In the genomic region with DNA sequence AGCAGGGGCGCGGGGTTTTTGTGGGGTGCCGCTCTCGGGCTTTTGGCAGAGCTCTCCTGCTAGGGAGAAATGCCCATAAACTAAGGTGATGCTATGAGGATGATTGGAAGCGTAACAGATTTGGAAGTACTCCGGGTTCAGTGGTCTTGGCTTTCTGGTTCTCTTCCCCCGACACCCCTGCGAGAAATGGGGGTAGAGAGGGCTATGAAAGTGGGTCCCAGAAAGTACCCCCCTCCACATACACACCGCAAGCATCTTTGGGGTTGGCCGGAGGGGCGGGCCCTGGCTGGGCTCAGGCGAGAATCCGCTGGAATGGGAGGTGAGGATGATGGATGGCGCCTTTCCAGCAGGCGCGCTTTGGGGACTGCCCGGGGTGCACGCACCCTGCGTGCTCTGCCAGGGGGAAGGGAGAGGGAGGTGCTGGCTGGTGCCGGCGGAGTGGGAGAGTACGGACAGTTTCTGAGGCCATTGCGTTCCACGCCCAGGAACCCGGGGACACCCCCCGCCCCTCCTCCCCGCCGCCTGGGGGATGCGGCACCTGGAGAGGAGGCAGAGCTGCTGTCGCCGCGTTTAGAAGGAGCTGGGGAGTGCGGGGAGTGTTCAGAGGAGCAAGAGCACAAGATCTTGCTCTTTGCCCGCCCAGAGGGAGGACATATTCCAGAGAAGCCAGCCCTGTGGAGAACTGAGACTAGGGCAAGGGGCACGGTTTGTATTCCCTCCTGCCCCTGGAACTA, we compare ENCODE assay signal across 8 cellular contexts. TPM values are rescaled to one million over a fixed set of nuclear protein-coding genes. Genes with fewer than 3 reads are reported as not detected.
DNase-seq lines count a peak whose midpoint lies in the region; ATAC-seq and TF ChIP-seq lines count a peak whose summit lies in the region.

No MANE protein-coding gene starts in this region.

- no peak overlapping the region for H2AFZ ChIP-seq in SK-N-SH (ENCODE audit: low read depth)

- H3K4me3 ChIP-seq in SK-N-SH (ENCODE audit: low read depth in 2 of 2, low read length in 1 of 2): no peak overlapping the region
- peak overlapping the region; percentile 87 for H3K4me3 ChIP-seq in iPS DF 6.9 (ENCODE audit: low read length)

- no peaks in the 10 kb centered on the region for H4K20me1 ChIP-seq in SK-N-SH (ENCODE audit: insufficient read depth)

- H3K36me3 ChIP-seq in SK-N-SH (replicated peaks in 1 of 2; ENCODE audit: control insufficient read depth in 1 of 2, insufficient read depth in 2 of 2, low read length in 1 of 2) (no peaks in the 10 kb centered on the region), iPS DF 6.9 (ENCODE audit: control insufficient read depth, insufficient read depth, low read length) (no peaks in the 10 kb centered on the region)

- no peaks in the 10 kb centered on the region for H3K36me3 Mint-ChIP-seq in activated naive CD8-positive, alpha-beta T cell treated with anti-CD3 and anti-CD28 coated beads, Interleukin-2, amount 10 ng/mL, durations not matched to agents 7 days and 5 days

- peaks cover 34% of the 10 kb centered on the region for H3K4me1 Mint-ChIP-seq in activated naive CD8-positive, alpha-beta T cell treated with anti-CD3 and anti-CD28 coated beads, Interleukin-2, amount 10 ng/mL, durations not matched to agents 7 days and 5 days

- ATAC-seq in SK-N-SH treated with all-trans-retinoic acid at 6 μM for 48 hours (no peak), GM19351 (IDR thresholded peaks at IDR 0.05; ENCODE audit: unreplicated experiment) (no peak)
- no peak for ATAC-seq in activated naive CD8-positive, alpha-beta T cell treated with anti-CD3 and anti-CD28 coated beads, Interleukin-2, amount 10 ng/mL, durations not matched to agents 7 days and 5 days (ENCODE audit: low read depth)

- no peaks in the 10 kb centered on the region for H3K27me3 Mint-ChIP-seq in activated naive CD8-positive, alpha-beta T cell treated with anti-CD3 and anti-CD28 coated beads, Interleukin-2, amount 10 ng/mL, durations not matched to agents 7 days and 5 days

- WGBS in SK-N-SH (ENCODE audit: low lambda C conversion rate): 5% methylated on average over 20 of the region's 35 CpGs
- WGBS in iPS DF 6.9 (ENCODE audit: insufficient coverage, insufficient read length): no CpG with 5 or more reads among the region's 35 CpGs

- no peaks in the 10 kb centered on the region for H3F3A ChIP-seq in SK-N-SH (replicated peaks; ENCODE audit: insufficient read depth)

- no peaks in the 10 kb centered on the region for H3K79me2 ChIP-seq in SK-N-SH (ENCODE audit: insufficient read depth)

- no peak overlapping the region for H3K9ac ChIP-seq in SK-N-SH

- no peak overlapping the region for H3K27ac Mint-ChIP-seq in activated naive CD8-positive, alpha-beta T cell treated with anti-CD3 and anti-CD28 coated beads, Interleukin-2, amount 10 ng/mL, durations not matched to agents 7 days and 5 days

- peak overlapping the region; percentile 99; the same call in 1 of the 2 replicates for H3K4me2 ChIP-seq in SK-N-SH

- POLR2A ChIA-PET in SK-N-SH (lab: Yijun Ruan, JAX): no interaction called here
- POLR2A ChIA-PET in activated naive CD8-positive, alpha-beta T cell treated with anti-CD3 and anti-CD28 coated beads, Interleukin-2, amount 10 ng/mL, durations not matched to agents 7 days and 5 days (lab: Charles Lee): no interaction called here

- no peaks in the 10 kb centered on the region for H3K9me3 ChIP-seq in SK-N-SH
- no peaks in the 10 kb centered on the region for H3K9me3 ChIP-seq in iPS DF 6.9 (ENCODE audit: control insufficient read depth, insufficient read depth, low read length)

- no peaks in the 10 kb centered on the region for H3K9me2 ChIP-seq in SK-N-SH

- H3K27me3 ChIP-seq in SK-N-SH (ENCODE audit: insufficient read depth) (peaks cover 37% of the 10 kb centered on the region), iPS DF 6.9 (ENCODE audit: control insufficient read depth, insufficient read depth, low read length) (no peaks in the 10 kb centered on the region)

- CTCF ChIA-PET in SK-N-SH (lab: Yijun Ruan, JAX): no interaction called here

- no peak for TF ChIP-seq EP300 in SK-N-SH (IDR thresholded peaks at IDR 0.05; ENCODE audit: borderline replicate concordance in 1 of 2, low read depth in 1 of 2, low read length in 1 of 2)

- H3K27ac ChIP-seq in SK-N-SH (ENCODE audit: low read depth in 2 of 2, low read length in 1 of 2): no peak overlapping the region
- H3K27ac ChIP-seq in iPS DF 6.9 (ENCODE audit: low read length): no peak overlapping the region

- peak overlapping the region; percentile 96 for H3K4me3 Mint-ChIP-seq in activated naive CD8-positive, alpha-beta T cell treated with anti-CD3 and anti-CD28 coated beads, Interleukin-2, amount 10 ng/mL, durations not matched to agents 7 days and 5 days

- TF ChIP-seq RAD21 in SK-N-SH (IDR thresholded peaks at IDR 0.05; ENCODE audit: low read length): no peak

- TF ChIP-seq CTCF in SK-N-SH (IDR thresholded peaks at IDR 0.05): no peak

- H3K4me1 ChIP-seq in SK-N-SH (ENCODE audit: control insufficient read depth in 1 of 2, insufficient read depth in 2 of 2, low read depth in 1 of 2, low read length in 1 of 2) (no peaks in the 10 kb centered on the region; a peak in 1 of 4 replicates), iPS DF 6.9 (ENCODE audit: control insufficient read depth, insufficient read depth, low read length) (peaks cover 1% of the 10 kb centered on the region; the same call in 1 of the 2 replicates)

- no peaks in the 10 kb centered on the region for H3K9me3 Mint-ChIP-seq in activated naive CD8-positive, alpha-beta T cell treated with anti-CD3 and anti-CD28 coated beads, Interleukin-2, amount 10 ng/mL, durations not matched to agents 7 days and 5 days

- DNase-seq in SK-N-SH (peak; percentile 14), iPS DF 6.9 (ENCODE audit: low read depth, low spot score) (no peak), retina (peak; percentile 62), NCI-H1930 (lab: John Stamatoyannopoulos, UW) (no peak), NCI-H2196 (lab: John Stamatoyannopoulos, UW; ENCODE audit: unreplicated experiment) (no peak)
- peak; percentile 43 for DNase-seq in activated naive CD8-positive, alpha-beta T cell treated with anti-CD3 and anti-CD28 coated beads, Interleukin-2, amount 10 ng/mL, durations not matched to agents 7 days and 5 days

TF ChIP-seq in SK-N-SH, 30 proteins besides CTCF, POLR2A, EP300 and RAD21 (continues in another document):
- TF ChIP-seq NFIC (IDR thresholded peaks at IDR 0.05; ENCODE audit: borderline replicate concordance): no peak
- TF ChIP-seq RFX5 (IDR thresholded peaks at IDR 0.05; ENCODE audit: low read length): no peak
- TF ChIP-seq, protein P1, sequence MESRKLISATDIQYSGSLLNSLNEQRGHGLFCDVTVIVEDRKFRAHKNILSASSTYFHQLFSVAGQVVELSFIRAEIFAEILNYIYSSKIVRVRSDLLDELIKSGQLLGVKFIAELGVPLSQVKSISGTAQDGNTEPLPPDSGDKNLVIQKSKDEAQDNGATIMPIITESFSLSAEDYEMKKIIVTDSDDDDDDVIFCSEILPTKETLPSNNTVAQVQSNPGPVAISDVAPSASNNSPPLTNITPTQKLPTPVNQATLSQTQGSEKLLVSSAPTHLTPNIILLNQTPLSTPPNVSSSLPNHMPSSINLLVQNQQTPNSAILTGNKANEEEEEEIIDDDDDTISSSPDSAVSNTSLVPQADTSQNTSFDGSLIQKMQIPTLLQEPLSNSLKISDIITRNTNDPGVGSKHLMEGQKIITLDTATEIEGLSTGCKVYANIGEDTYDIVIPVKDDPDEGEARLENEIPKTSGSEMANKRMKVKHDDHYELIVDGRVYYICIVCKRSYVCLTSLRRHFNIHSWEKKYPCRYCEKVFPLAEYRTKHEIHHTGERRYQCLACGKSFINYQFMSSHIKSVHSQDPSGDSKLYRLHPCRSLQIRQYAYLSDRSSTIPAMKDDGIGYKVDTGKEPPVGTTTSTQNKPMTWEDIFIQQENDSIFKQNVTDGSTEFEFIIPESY (IDR thresholded peaks at IDR 0.05; ENCODE audit: borderline replicate concordance, low read depth): no peak
- TF ChIP-seq GATA2 (CRISPR knock-in tag; IDR thresholded peaks at IDR 0.05): no peak
- no peak for TF ChIP-seq SIN3A (IDR thresholded peaks at IDR 0.05; ENCODE audit: borderline replicate concordance, low read depth, low read length)

TF ChIP-seq in SK-N-SH treated with all-trans-retinoic acid at 6 μM for 48 hours, 23 proteins besides CTCF, POLR2A, EP300 and RAD21 (continues in another document):
- TF ChIP-seq ZC3H10 (CRISPR knock-in tag; IDR thresholded peaks at IDR 0.05) (no peak), SNAI2 (CRISPR knock-in tag; IDR thresholded peaks at IDR 0.05) (no peak), CSDC2 (CRISPR knock-in tag; IDR thresholded peaks at IDR 0.05) (no peak), ISL1 (CRISPR knock-in tag; IDR thresholded peaks at IDR 0.05) (no peak), RARB (CRISPR knock-in tag; IDR thresholded peaks at IDR 0.05) (no peak), ZFP3 (CRISPR knock-in tag; IDR thresholded peaks at IDR 0.05) (no peak), ZFP30 (CRISPR knock-in tag; IDR thresholded peaks at IDR 0.05) (no peak), BACH2 (CRISPR knock-in tag; IDR thresholded peaks at IDR 0.05; ENCODE audit: borderline replicate concordance) (no peak)
- TF ChIP-seq, protein P2, sequence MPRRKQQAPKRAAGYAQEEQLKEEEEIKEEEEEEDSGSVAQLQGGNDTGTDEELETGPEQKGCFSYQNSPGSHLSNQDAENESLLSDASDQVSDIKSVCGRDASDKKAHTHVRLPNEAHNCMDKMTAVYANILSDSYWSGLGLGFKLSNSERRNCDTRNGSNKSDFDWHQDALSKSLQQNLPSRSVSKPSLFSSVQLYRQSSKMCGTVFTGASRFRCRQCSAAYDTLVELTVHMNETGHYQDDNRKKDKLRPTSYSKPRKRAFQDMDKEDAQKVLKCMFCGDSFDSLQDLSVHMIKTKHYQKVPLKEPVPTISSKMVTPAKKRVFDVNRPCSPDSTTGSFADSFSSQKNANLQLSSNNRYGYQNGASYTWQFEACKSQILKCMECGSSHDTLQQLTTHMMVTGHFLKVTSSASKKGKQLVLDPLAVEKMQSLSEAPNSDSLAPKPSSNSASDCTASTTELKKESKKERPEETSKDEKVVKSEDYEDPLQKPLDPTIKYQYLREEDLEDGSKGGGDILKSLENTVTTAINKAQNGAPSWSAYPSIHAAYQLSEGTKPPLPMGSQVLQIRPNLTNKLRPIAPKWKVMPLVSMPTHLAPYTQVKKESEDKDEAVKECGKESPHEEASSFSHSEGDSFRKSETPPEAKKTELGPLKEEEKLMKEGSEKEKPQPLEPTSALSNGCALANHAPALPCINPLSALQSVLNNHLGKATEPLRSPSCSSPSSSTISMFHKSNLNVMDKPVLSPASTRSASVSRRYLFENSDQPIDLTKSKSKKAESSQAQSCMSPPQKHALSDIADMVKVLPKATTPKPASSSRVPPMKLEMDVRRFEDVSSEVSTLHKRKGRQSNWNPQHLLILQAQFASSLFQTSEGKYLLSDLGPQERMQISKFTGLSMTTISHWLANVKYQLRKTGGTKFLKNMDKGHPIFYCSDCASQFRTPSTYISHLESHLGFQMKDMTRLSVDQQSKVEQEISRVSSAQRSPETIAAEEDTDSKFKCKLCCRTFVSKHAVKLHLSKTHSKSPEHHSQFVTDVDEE (CRISPR knock-in tag; IDR thresholded peaks at IDR 0.05): no peak

RNA-seq across cellular contexts. Expression of a gene that starts 1.9 kb away (rescaled TPM):
- 0.03 and 0.08 TPM in 2 replicates for polyA plus RNA-seq in SK-N-SH (2012; rRNA removed)
- 0.04 and 0.10 TPM in 2 replicates for polyA plus RNA-seq in SK-N-SH (2012; cell fraction: cytosol; rRNA removed)
- 0.07 and 0.19 TPM in 2 replicates for polyA plus RNA-seq in SK-N-SH (2012; cell fraction: nucleus; rRNA removed)
- 1 to 10 TPM; 6.0 to 7.1 TPM for total RNA-seq in activated naive CD8-positive, alpha-beta T cell treated with anti-CD3 and anti-CD28 coated beads, Interleukin-2, amount 10 ng/mL, durations not matched to agents 7 days and 5 days

Comparison
In these comparisons a context has a peak if more than half of its experiments do, and no peak if none do; other contexts are left out.
1. DNase-seq: peak in SK-N-SH (single experiment), activated naive CD8-positive, alpha-beta T cell treated with anti-CD3 and anti-CD28 coated beads, Interleukin-2, amount 10 ng/mL, durations not matched to agents 7 days and 5 days (single experiment) and retina (single experiment); none in iPS DF 6.9 (single experiment), NCI-H1930 (0 of 2) and NCI-H2196 (single experiment).